Comparison of ENCODE assay signal across 1 cellular context in genomic region chr4:173333658-173334084, GRCh38.
A peak's percentile ranks its signal among the peaks of the same experiment; 100 is the strongest.
TF ChIP-seq lines count a peak whose summit lies in the region.

No MANE protein-coding gene starts in this region.

TF ChIP-seq in H1, 55 proteins besides CTCF, POLR2A, EP300 and RAD21 (continued from another document):
- TF ChIP-seq ASH2L (IDR thresholded peaks at IDR 0.05; ENCODE audit: low read length), result peak; percentile 51
- 0 out of 2 replicates have a peak, but pooled peaks have one; percentile 49 for TF ChIP-seq RBBP5 (IDR thresholded peaks at IDR 0.05; ENCODE audit: borderline replicate concordance, low read depth, low read length)
TF ChIP-seq in H1: peak in this region for 4.
